9 cellular contexts compared by ENCODE assay signal in the genomic region with DNA sequence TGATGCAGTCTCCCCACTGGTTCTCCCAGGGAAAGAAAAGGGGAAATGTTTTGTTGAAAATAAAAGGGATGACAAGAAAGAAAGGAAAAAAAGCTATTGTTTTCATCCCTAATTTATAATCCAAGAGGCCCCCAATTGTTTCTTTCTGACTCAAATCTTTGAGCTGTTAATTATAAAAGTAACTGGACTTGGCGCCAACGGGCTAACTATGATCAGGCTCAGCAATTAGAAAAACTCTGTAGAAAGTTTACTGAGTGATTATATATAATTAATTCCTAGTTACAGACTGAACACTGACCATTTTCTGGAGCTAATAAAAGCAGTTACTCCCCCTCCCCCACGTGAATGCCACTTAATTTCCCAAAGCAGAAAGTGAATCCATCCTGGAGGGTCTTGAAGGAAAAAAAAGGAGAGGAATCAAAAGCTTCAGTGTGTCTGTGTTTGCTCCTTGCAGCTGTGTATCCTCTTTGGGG. TPM values are rescaled to one million over a fixed set of nuclear protein-coding genes. Genes with fewer than 3 reads are reported as not detected.
DNase-seq lines count a peak whose midpoint lies in the region; ATAC-seq and TF ChIP-seq lines count a peak whose summit lies in the region.
"Had no signal": no experiment of that assay in that cellular context is flagged by ENCODE, and none has a peak within 500 bp of the region (broad histone marks: within the 10 kb centered on the region; RNA-seq: fewer than 3 reads in every experiment).

No MANE protein-coding gene starts in this region.

- peaks cover 82% of the 10 kb centered on the region for H3K79me2 ChIP-seq in OCI-LY1 (ENCODE audit: insufficient read depth, low read length)

- DNase-seq in epithelial cell of prostate (ENCODE audit: low read depth, low spot score) (no peak), psoas muscle (no peak), NOMO-1 treated with DMSO at 0.1 percent for 48 hours (lab: John Stamatoyannopoulos, UW; ENCODE audit: unreplicated experiment) (no peak), iPS-NIHi7 (ENCODE audit: extremely low spot score) (no peak), NCI-H128 (lab: John Stamatoyannopoulos, UW; ENCODE audit: unreplicated experiment) (no peak)
- DNase-seq: NCI-H1694 treated with DMSO at 0.1 percent for 48 hours had no signal

- H3K27ac ChIP-seq in OCI-LY1 (ENCODE audit: low read depth, low read length, poor library complexity, severe bottlenecking) = peak overlapping the region; percentile 100
- peak overlapping the region; percentile 100 for H3K27ac ChIP-seq in epithelial cell of prostate
- H3K27ac ChIP-seq in psoas muscle = peak overlapping the region; percentile 97

- WGBS in psoas muscle, 3 donors = 66 to 73% (median 68%) methylated on average over 3 of the region's 3 CpGs

- H3F3A ChIP-seq in OCI-LY1 (ENCODE audit: insufficient read depth, low read length) = no peaks in the 10 kb centered on the region

- H3K36me3 ChIP-seq in OCI-LY1 (ENCODE audit: insufficient read depth, low read length) = peaks cover 50% of the 10 kb centered on the region; the same call in 1 of the 2 replicates
- no peaks in the 10 kb centered on the region for H3K36me3 ChIP-seq in psoas muscle (ENCODE audit: insufficient read depth in 1 of 2, low read depth in 1 of 2)

- H3K9me2 ChIP-seq in OCI-LY1 (ENCODE audit: low read depth, low read length) = no peaks in the 10 kb centered on the region

- peak overlapping the region; percentile 77 for H3K4me2 ChIP-seq in OCI-LY1 (ENCODE audit: low read length)

- H2AFZ ChIP-seq in OCI-LY1 (ENCODE audit: low read length) = no peak overlapping the region

- H3K4me3 ChIP-seq in GM08714 (ENCODE audit: low read length) (peak overlapping the region; percentile 92), OCI-LY1 (ENCODE audit: low read depth, low read length, poor library complexity, severe bottlenecking) (peak overlapping the region; percentile 87), psoas muscle (peak overlapping the region; percentile 61)

- intact Hi-C loops in psoas muscle (cut with DNase I) = loop anchor here in 1 of 2 donors (2.0 kb wide), 1 partner anchor 14 kb away; no protein-coding TSS in a partner anchor

- H3K4me1 ChIP-seq in OCI-LY1 (ENCODE audit: insufficient read depth, low read length, severe bottlenecking) (peaks cover 85% of the 10 kb centered on the region), psoas muscle (peaks cover 95% of the 10 kb centered on the region)

- TF ChIP-seq CTCF in OCI-LY1 (IDR thresholded peaks at IDR 0.05; ENCODE audit: low read length) (no peak), psoas muscle (IDR thresholded peaks at IDR 0.05) (no peak)

- no peaks in the 10 kb centered on the region for H4K20me1 ChIP-seq in OCI-LY1 (ENCODE audit: insufficient read depth, low read length)

- H3K9me3 ChIP-seq in OCI-LY1 (ENCODE audit: low read length) = no peaks in the 10 kb centered on the region
- H3K9me3 ChIP-seq in psoas muscle = no peaks in the 10 kb centered on the region

- H3K9ac ChIP-seq in OCI-LY1 (ENCODE audit: low read length) = peak overlapping the region; percentile 99

- H3K27me3 ChIP-seq in OCI-LY1 (ENCODE audit: insufficient read depth, low read length) (no peaks in the 10 kb centered on the region), psoas muscle (ENCODE audit: insufficient read depth in 3 of 3, low read length in 2 of 3) (no peaks in the 10 kb centered on the region)

- ATAC-seq in psoas muscle = no peak
- ATAC-seq in GM19395 (IDR thresholded peaks at IDR 0.05; ENCODE audit: unreplicated experiment) = no peak

RNA-seq across cellular contexts. Expression of gene ZMYND8, which starts 3.2 kb away (rescaled TPM):
- total RNA-seq in psoas muscle = 10 to 100 TPM; 17.7 to 42.9 (median 22.4) TPM
- polyA plus RNA-seq in psoas muscle = 1 to 10 TPM; 4.7 to 9.5 (median 8.2) TPM
